25 cellular contexts compared by ENCODE assay signal in genomic region chr10:132225849-132226205, GRCh38.
"Had no signal": no experiment of that assay in that cellular context is flagged by ENCODE, and none has a peak within 500 bp of the region (broad histone marks: within the 10 kb centered on the region; RNA-seq: fewer than 3 reads in every experiment).

No MANE protein-coding gene starts in this region.

- ATAC-seq: effector memory CD8-positive, alpha-beta T cell; esophagus mucosa; foreskin keratinocyte; heart right ventricle; left colon; left lobe of liver; left ventricle myocardium superior; lower lobe of right lung; mucosa of descending colon had no signal

- H3K27ac Mint-ChIP-seq: effector memory CD8-positive, alpha-beta T cell; endodermal cell; mesothelial cell of epicardium had no signal

- H3K27me3 Mint-ChIP-seq: effector memory CD8-positive, alpha-beta T cell had no signal

- H3K9me3 ChIP-seq: esophagus squamous epithelium, heart right ventricle, lower lobe of right lung, mucosa of descending colon had no signal

- H3K27ac ChIP-seq: epithelial cell of prostate, esophagus squamous epithelium, foreskin keratinocyte, heart right ventricle, lower lobe of right lung had no signal

- H3K27me3 ChIP-seq: esophagus squamous epithelium, foreskin keratinocyte, heart right ventricle had no signal

- FAIRE-seq: colon, endometrium, frontal cortex, islet of Langerhans, keratinocyte had no signal

- H3K4me3 ChIP-seq: coronary artery, esophagus squamous epithelium, heart right ventricle, lower lobe of right lung, mucosa of descending colon had no signal

- H3K36me3 ChIP-seq: esophagus squamous epithelium, heart right ventricle, lower lobe of right lung had no signal

- H3K4me3 Mint-ChIP-seq: effector memory CD8-positive, alpha-beta T cell; endodermal cell; mesothelial cell of epicardium had no signal

- DNase-seq: effector CD8-positive, alpha-beta T cell; effector memory CD8-positive, alpha-beta T cell; endodermal cell; erythroblast; esophagus squamous epithelium; foreskin keratinocyte; glutamatergic neuron; hippocampal formation; kidney glomerular epithelial cell; left colon; left ventricle myocardium superior; lower lobe of right lung; mesenchymal stem cell; mucosa of descending colon had no signal

- H3K36me3 Mint-ChIP-seq: mesothelial cell of epicardium had no signal

- H3K4me1 ChIP-seq: foreskin keratinocyte had no signal

- H3K9me3 Mint-ChIP-seq: effector memory CD8-positive, alpha-beta T cell; endodermal cell; mesothelial cell of epicardium had no signal
